13 cellular contexts compared by ENCODE assay signal in the genomic region with DNA sequence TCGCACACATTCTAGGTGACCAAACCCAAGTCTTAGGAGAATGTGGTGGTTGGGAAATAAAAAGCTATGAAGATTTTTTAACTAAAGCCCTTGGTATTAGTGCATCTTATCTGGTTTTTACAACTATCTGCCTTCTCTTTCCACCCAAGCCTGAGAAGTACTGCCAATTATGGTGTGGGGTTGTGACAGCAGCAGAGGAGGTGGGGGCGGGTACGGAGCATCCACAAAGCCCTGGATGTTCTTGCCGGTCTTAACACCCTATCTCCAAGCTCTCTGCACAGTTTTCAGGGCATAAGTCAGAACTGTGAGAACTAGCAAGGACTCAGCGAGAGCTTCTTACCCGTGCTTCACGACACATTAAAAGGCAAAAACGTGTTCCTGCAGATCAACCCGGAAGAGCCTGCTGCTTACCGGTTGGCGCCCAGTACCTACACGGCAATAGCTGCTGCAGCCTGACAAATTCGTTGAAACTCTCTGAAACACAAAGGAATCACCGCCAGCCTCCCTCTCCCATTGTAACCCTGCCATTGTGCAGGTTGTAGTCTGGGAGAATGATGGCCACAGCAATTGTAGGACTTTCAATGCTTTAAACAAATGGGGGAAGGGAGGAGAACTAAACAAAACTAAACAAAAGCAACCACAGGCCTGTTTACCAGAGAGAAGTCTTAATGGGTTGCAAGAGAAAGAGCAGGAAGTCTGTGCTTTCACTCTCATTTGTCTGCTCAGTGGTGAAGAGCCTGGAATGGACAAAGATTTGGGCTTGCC.
DNase-seq lines count a peak whose midpoint lies in the region; ATAC-seq and TF ChIP-seq lines count a peak whose summit lies in the region.
"Had no signal": no experiment of that assay in that cellular context is flagged by ENCODE, and none has a peak within 500 bp of the region (broad histone marks: within the 10 kb centered on the region; RNA-seq: fewer than 3 reads in every experiment).

No MANE protein-coding gene starts in this region.

- no peak overlapping the region for H3K27ac ChIP-seq in effector memory CD4-positive, alpha-beta T cell (ENCODE audit: insufficient read depth, low read length, poor library complexity, severe bottlenecking)
- H3K27ac ChIP-seq in A673 (ENCODE audit: low read depth, low read length, poor library complexity, severe bottlenecking): no peak overlapping the region
- H3K27ac ChIP-seq: GM23248, upper lobe of right lung had no signal

- H3K9me3 Mint-ChIP-seq in activated naive CD4-positive, alpha-beta T cell treated with anti-CD3 and anti-CD28 coated beads for 36 hours: peaks cover 3% of the 10 kb centered on the region

- H3K36me3 ChIP-seq in effector memory CD4-positive, alpha-beta T cell (ENCODE audit: control insufficient read depth, insufficient read depth, low read length): no peaks in the 10 kb centered on the region
- no peaks in the 10 kb centered on the region for H3K36me3 ChIP-seq in A673 (ENCODE audit: insufficient read depth, low read length, poor library complexity, severe bottlenecking)
- H3K36me3 ChIP-seq: Peyer's patch, upper lobe of right lung had no signal

- H3K4me1 Mint-ChIP-seq in activated naive CD4-positive, alpha-beta T cell treated with anti-CD3 and anti-CD28 coated beads for 36 hours (ENCODE audit: low read depth): peaks cover 24% of the 10 kb centered on the region

- CTCF ChIA-PET in activated naive CD4-positive, alpha-beta T cell treated with anti-CD3 and anti-CD28 coated beads for 36 hours (lab: Charles Lee): interaction anchor here (1.2 kb wide), 1 partner anchor 14 kb away, joined by 3 read pairs; no protein-coding TSS in a partner anchor
- CTCF ChIA-PET in A673 (lab: Charles Lee): no interaction called here

- intact Hi-C loops in activated naive CD4-positive, alpha-beta T cell treated with anti-CD3 and anti-CD28 coated beads for 36 hours (cut with micrococcal nuclease): no loop called here
- intact Hi-C loops in A673 (cut with micrococcal nuclease; ENCODE audit: unreplicated experiment): no loop called here

- peak overlapping the region; percentile 53 for H3K27ac Mint-ChIP-seq in activated naive CD4-positive, alpha-beta T cell treated with anti-CD3 and anti-CD28 coated beads for 36 hours

- no peak for ATAC-seq in HG03442 (IDR thresholded peaks at IDR 0.05; ENCODE audit: unreplicated experiment)
- ATAC-seq: left lobe of liver, upper lobe of right lung had no signal

- peak; percentile 35 for DNase-seq in activated naive CD4-positive, alpha-beta T cell treated with anti-CD3 and anti-CD28 coated beads for 36 hours
- DNase-seq in activated naive CD4-positive, alpha-beta T cell treated with Interleukin-2 at 50 U/mL for 16 hours: no peak
- DNase-seq in RPMI8226 (peak; percentile 51), A673 (ENCODE audit: low spot score) (no peak), HK-2 (ENCODE audit: unreplicated experiment) (no peak)
- DNase-seq in effector memory CD4-positive, alpha-beta T cell: no peak
- peak; percentile 10 for DNase-seq in stimulated activated CD4-positive, alpha-beta T cell treated with anti-CD3 and anti-CD28 coated beads, Interleukin-4, amount 100 ng/mL, for 24 hours
- DNase-seq: AML-193, GM23248, Peyer's patch, upper lobe of right lung had no signal

- H3K4me3 Mint-ChIP-seq in activated naive CD4-positive, alpha-beta T cell treated with anti-CD3 and anti-CD28 coated beads for 36 hours: peak overlapping the region; percentile 47

- no peaks in the 10 kb centered on the region for H3K9me3 ChIP-seq in effector memory CD4-positive, alpha-beta T cell (ENCODE audit: control insufficient read depth, low read length)
- H3K9me3 ChIP-seq in A673 (ENCODE audit: low read depth, low read length, poor library complexity, severe bottlenecking): no peaks in the 10 kb centered on the region
- H3K9me3 ChIP-seq: Peyer's patch, upper lobe of right lung had no signal

- BruUV-seq in A673 (replicated peaks; lab: Mats Ljungman, UMichigan): no TSS peak

- POLR2A ChIA-PET in A673 (lab: Charles Lee; ENCODE audit: low non-redundant PET): no interaction called here

- no peak for TF ChIP-seq CTCF in A673 (conservative IDR thresholded peaks at IDR 0.05; ENCODE audit: low read depth, low read length)

- H3K4me3 ChIP-seq in effector memory CD4-positive, alpha-beta T cell (ENCODE audit: insufficient read depth, low read depth, low read length, poor library complexity, severe bottlenecking): peak overlapping the region; percentile 24
- no peak overlapping the region for H3K4me3 ChIP-seq in A673 (ENCODE audit: low read depth, low read length, poor library complexity, severe bottlenecking)
- H3K4me3 ChIP-seq: GM23248, Peyer's patch, upper lobe of right lung had no signal

- no peaks in the 10 kb centered on the region for H3K4me1 ChIP-seq in effector memory CD4-positive, alpha-beta T cell (ENCODE audit: control insufficient read depth, insufficient read depth, low read length, poor library complexity, severe bottlenecking)
- peaks cover 23% of the 10 kb centered on the region for H3K4me1 ChIP-seq in A673 (ENCODE audit: insufficient read depth, low read length, poor library complexity, severe bottlenecking)
- H3K4me1 ChIP-seq: Peyer's patch, upper lobe of right lung had no signal

- H3K27me3 Mint-ChIP-seq in activated naive CD4-positive, alpha-beta T cell treated with anti-CD3 and anti-CD28 coated beads for 36 hours (ENCODE audit: low read depth): no peaks in the 10 kb centered on the region

- no peaks in the 10 kb centered on the region for H3K36me3 Mint-ChIP-seq in activated naive CD4-positive, alpha-beta T cell treated with anti-CD3 and anti-CD28 coated beads for 36 hours (ENCODE audit: low read depth)

- H3K27me3 ChIP-seq in effector memory CD4-positive, alpha-beta T cell (replicated peaks; ENCODE audit: control insufficient read depth, insufficient read depth, low read length, poor library complexity, severe bottlenecking): no peaks in the 10 kb centered on the region
- H3K27me3 ChIP-seq in A673 (replicated peaks; ENCODE audit: insufficient read depth, low read depth, low read length, poor library complexity): no peaks in the 10 kb centered on the region
- H3K27me3 ChIP-seq: Peyer's patch, upper lobe of right lung had no signal

Comparison
In these comparisons a context has a peak if more than half of its experiments do, and no peak if none do; other contexts are left out.
1. DNase-seq: peak in activated naive CD4-positive, alpha-beta T cell treated with anti-CD3 and anti-CD28 coated beads for 36 hours (single experiment), RPMI8226 (single experiment) and stimulated activated CD4-positive, alpha-beta T cell treated with anti-CD3 and anti-CD28 coated beads, Interleukin-4, amount 100 ng/mL, for 24 hours (single experiment); none in activated naive CD4-positive, alpha-beta T cell treated with Interleukin-2 at 50 U/mL for 16 hours (single experiment), effector memory CD4-positive, alpha-beta T cell (0 of 3), A673 (single experiment) and HK-2 (single experiment).